ENCODE assay signal across 13 cellular contexts in genomic region chr14:75204106-75204505, GRCh38. TPM values are rescaled to one million over a fixed set of nuclear protein-coding genes. Genes with fewer than 3 reads are reported as not detected.
A peak's percentile ranks its signal among the peaks of the same experiment; 100 is the strongest.
DNase-seq lines count a peak whose midpoint lies in the region; ATAC-seq and TF ChIP-seq lines count a peak whose summit lies in the region.
"Had no signal": no experiment of that assay in that cellular context is flagged by ENCODE, and none has a peak within 500 bp of the region (broad histone marks: within the 10 kb centered on the region; RNA-seq: fewer than 3 reads in every experiment).

No MANE protein-coding gene starts in this region.

- peaks cover 6% of the 10 kb centered on the region for H3K27me3 Mint-ChIP-seq in activated CD4-positive, alpha-beta memory T cell treated with anti-CD3 and anti-CD28 coated beads, Interleukin-2, amount 10 ng/mL, durations not matched to agents 7 days and 5 days
- H3K27me3 Mint-ChIP-seq in activated CD4-positive, alpha-beta memory T cell treated with anti-CD3 and anti-CD28 coated beads for 36 hours, result no peaks in the 10 kb centered on the region
- no peaks in the 10 kb centered on the region for H3K27me3 Mint-ChIP-seq in chondrocyte (ENCODE audit: low read depth)

- H3K36me3 ChIP-seq in lower lobe of right lung (no peaks in the 10 kb centered on the region), transverse colon (no peaks in the 10 kb centered on the region), sigmoid colon (no peaks in the 10 kb centered on the region)

- H3K27ac ChIP-seq in lower lobe of right lung, result peak overlapping the region; percentile 10
- peak overlapping the region; percentile 62 to 85 (median 77) for H3K27ac ChIP-seq in transverse colon
- no peak overlapping the region for H3K27ac ChIP-seq in sigmoid colon

- H3K27me3 ChIP-seq in lower lobe of right lung (ENCODE audit: low read depth) (no peaks in the 10 kb centered on the region), transverse colon (no peaks in the 10 kb centered on the region), sigmoid colon (no peaks in the 10 kb centered on the region)

- ATAC-seq in lower lobe of right lung (peak; percentile 62), GM19463 (IDR thresholded peaks at IDR 0.05; ENCODE audit: unreplicated experiment) (no peak)

- no peak overlapping the region for H3K27ac Mint-ChIP-seq in activated CD4-positive, alpha-beta memory T cell treated with anti-CD3 and anti-CD28 coated beads, Interleukin-2, amount 10 ng/mL, durations not matched to agents 7 days and 5 days
- H3K27ac Mint-ChIP-seq in activated CD4-positive, alpha-beta memory T cell treated with anti-CD3 and anti-CD28 coated beads for 36 hours, result no peak overlapping the region
- H3K27ac Mint-ChIP-seq in chondrocyte (ENCODE audit: unreplicated experiment), result peak overlapping the region; percentile 87
- H3K27ac Mint-ChIP-seq: activated naive CD4-positive, alpha-beta T cell treated with anti-CD3 and anti-CD28 coated beads, Interleukin-2, amount 10 ng/mL, durations not matched to agents 7 days and 5 days had no signal

- 34 to 37% methylated on average over 2 to 3 of the region's 3 CpGs for WGBS in transverse colon (ENCODE audit: low coverage in 1 of 2), 2 donors
- WGBS in sigmoid colon, 2 donors, result 11 to 49% methylated on average over 3 of the region's 3 CpGs

- no peaks in the 10 kb centered on the region for H3K9me3 Mint-ChIP-seq in activated CD4-positive, alpha-beta memory T cell treated with anti-CD3 and anti-CD28 coated beads, Interleukin-2, amount 10 ng/mL, durations not matched to agents 7 days and 5 days
- no peaks in the 10 kb centered on the region for H3K9me3 Mint-ChIP-seq in activated CD4-positive, alpha-beta memory T cell treated with anti-CD3 and anti-CD28 coated beads for 36 hours
- H3K9me3 Mint-ChIP-seq in chondrocyte (ENCODE audit: low read depth), result no peaks in the 10 kb centered on the region
- H3K9me3 Mint-ChIP-seq: activated naive CD4-positive, alpha-beta T cell treated with anti-CD3 and anti-CD28 coated beads, Interleukin-2, amount 10 ng/mL, durations not matched to agents 7 days and 5 days had no signal

- peaks cover 13% of the 10 kb centered on the region for H3K4me1 ChIP-seq in lower lobe of right lung
- peaks cover 0 to 64% (median 21%) of the 10 kb centered on the region in 4 donors for H3K4me1 ChIP-seq in transverse colon
- H3K4me1 ChIP-seq in sigmoid colon, result peaks cover 0 to 2% (median 0%) of the 10 kb centered on the region in 4 donors

- TF ChIP-seq EP300 in transverse colon (IDR thresholded peaks at IDR 0.05; ENCODE audit: low read depth) (peak; percentile 91), sigmoid colon (IDR thresholded peaks at IDR 0.05) (no peak)

- H3K4me3 ChIP-seq in lower lobe of right lung (no peak overlapping the region), transverse colon (peak overlapping the region in 1 of 4 donors; percentile 7), sigmoid colon (no peak overlapping the region)

- peak; percentile 17 for DNase-seq in activated CD4-positive, alpha-beta memory T cell treated with anti-CD3 and anti-CD28 coated beads, Interleukin-2, amount 10 ng/mL, durations not matched to agents 7 days and 5 days
- DNase-seq in activated CD4-positive, alpha-beta memory T cell treated with anti-CD3 and anti-CD28 coated beads for 36 hours, result no peak
- no peak for DNase-seq in chondrocyte (ENCODE audit: low spot score)
- DNase-seq in lower lobe of right lung, result no peak
- peak; percentile 67 for DNase-seq in transverse colon
- no peak for DNase-seq in sigmoid colon
- no peak for DNase-seq in activated effector memory CD4-positive, alpha-beta T cell treated with anti-CD3 and anti-CD28 coated beads, Interleukin-2, amount 50 U/mL, for 16 hours
- DNase-seq: activated naive CD4-positive, alpha-beta T cell treated with anti-CD3 and anti-CD28 coated beads, Interleukin-2, amount 10 ng/mL, durations not matched to agents 7 days and 5 days; foreskin melanocyte; NCI-H2227 treated with DMSO at 0.1 percent for 48 hours; retina; substantia nigra had no signal

- TF ChIP-seq POLR2A in transverse colon (IDR thresholded peaks at IDR 0.05), result peak; percentile 37
- no peak for TF ChIP-seq POLR2A in sigmoid colon (IDR thresholded peaks at IDR 0.05)

- in situ Hi-C loops in transverse colon (cut with MboI; ENCODE audit: low pct_ligation_motif_present in 1 of 4, low pct_unique_long_range_greater_than_20kb in 1 of 4, low sequenced_read_pairs in 3 of 4), result no loop called here

- TF ChIP-seq CTCF in chondrocyte (IDR thresholded peaks at IDR 0.05) (no peak), lower lobe of right lung (IDR thresholded peaks at IDR 0.05) (no peak), transverse colon (IDR thresholded peaks at IDR 0.05) (no peak), sigmoid colon (IDR thresholded peaks at IDR 0.05) (no peak)

- peaks cover 4% of the 10 kb centered on the region for H3K36me3 Mint-ChIP-seq in activated CD4-positive, alpha-beta memory T cell treated with anti-CD3 and anti-CD28 coated beads, Interleukin-2, amount 10 ng/mL, durations not matched to agents 7 days and 5 days (ENCODE audit: low read depth)
- no peaks in the 10 kb centered on the region for H3K36me3 Mint-ChIP-seq in activated CD4-positive, alpha-beta memory T cell treated with anti-CD3 and anti-CD28 coated beads for 36 hours
- no peaks in the 10 kb centered on the region for H3K36me3 Mint-ChIP-seq in chondrocyte (ENCODE audit: low read depth)
- H3K36me3 Mint-ChIP-seq: activated naive CD4-positive, alpha-beta T cell treated with anti-CD3 and anti-CD28 coated beads, Interleukin-2, amount 10 ng/mL, durations not matched to agents 7 days and 5 days had no signal

- CTCF ChIA-PET in activated CD4-positive, alpha-beta memory T cell treated with anti-CD3 and anti-CD28 coated beads, Interleukin-2, amount 10 ng/mL, durations not matched to agents 7 days and 5 days (lab: Charles Lee), result interaction anchor here (1.1 kb wide), 1 partner anchor 45 kb away, joined by 4 read pairs; no protein-coding TSS in a partner anchor
- CTCF ChIA-PET in activated CD4-positive, alpha-beta memory T cell treated with anti-CD3 and anti-CD28 coated beads for 36 hours (lab: Charles Lee), result no interaction called here

- POLR2A ChIA-PET in activated CD4-positive, alpha-beta memory T cell treated with anti-CD3 and anti-CD28 coated beads, Interleukin-2, amount 10 ng/mL, durations not matched to agents 7 days and 5 days (lab: Charles Lee), result interaction anchor here (1.1 to 1.9 kb wide), 2 partner anchors 20 to 28 kb away, joined by 3 to 7 read pairs; partner anchors contain the start of gene TMED10
- POLR2A ChIA-PET in activated CD4-positive, alpha-beta memory T cell treated with anti-CD3 and anti-CD28 coated beads for 36 hours (lab: Charles Lee), result no interaction called here

- intact Hi-C loops in activated CD4-positive, alpha-beta memory T cell treated with anti-CD3 and anti-CD28 coated beads for 36 hours (cut with micrococcal nuclease), result no loop called here
- intact Hi-C loops in lower lobe of right lung (cut with DNase I) (no loop called here), transverse colon (cut with DNase I; ENCODE audit: low total_unique reads) (no loop called here), sigmoid colon (cut with DNase I) (no loop called here)

- peaks cover 28% of the 10 kb centered on the region for H3K4me1 Mint-ChIP-seq in activated CD4-positive, alpha-beta memory T cell treated with anti-CD3 and anti-CD28 coated beads, Interleukin-2, amount 10 ng/mL, durations not matched to agents 7 days and 5 days
- peaks cover 17% of the 10 kb centered on the region for H3K4me1 Mint-ChIP-seq in activated CD4-positive, alpha-beta memory T cell treated with anti-CD3 and anti-CD28 coated beads for 36 hours (ENCODE audit: low read depth)
- peaks cover 30% of the 10 kb centered on the region for H3K4me1 Mint-ChIP-seq in chondrocyte (ENCODE audit: low read depth)

- H3K9me3 ChIP-seq in lower lobe of right lung, result no peaks in the 10 kb centered on the region
- no peaks in the 10 kb centered on the region for H3K9me3 ChIP-seq in transverse colon
- H3K9me3 ChIP-seq in sigmoid colon, result no peaks in the 10 kb centered on the region

- H3K4me3 Mint-ChIP-seq in activated CD4-positive, alpha-beta memory T cell treated with anti-CD3 and anti-CD28 coated beads, Interleukin-2, amount 10 ng/mL, durations not matched to agents 7 days and 5 days, result no peak overlapping the region
- H3K4me3 Mint-ChIP-seq in activated CD4-positive, alpha-beta memory T cell treated with anti-CD3 and anti-CD28 coated beads for 36 hours, result no peak overlapping the region
- no peak overlapping the region for H3K4me3 Mint-ChIP-seq in chondrocyte (ENCODE audit: unreplicated experiment)
- H3K4me3 Mint-ChIP-seq: activated naive CD4-positive, alpha-beta T cell treated with anti-CD3 and anti-CD28 coated beads, Interleukin-2, amount 10 ng/mL, durations not matched to agents 7 days and 5 days had no signal

RNA-seq across cellular contexts. Expression of gene TMED10, which starts 27.7 kb away (rescaled TPM):
- total RNA-seq in activated CD4-positive, alpha-beta memory T cell treated with anti-CD3 and anti-CD28 coated beads, Interleukin-2, amount 10 ng/mL, durations not matched to agents 7 days and 5 days, result 100 to 1,000 TPM; 207 to 224 TPM
- total RNA-seq in activated CD4-positive, alpha-beta memory T cell treated with anti-CD3 and anti-CD28 coated beads for 36 hours, result 100 to 1,000 TPM; 189 to 201 TPM
- total RNA-seq in chondrocyte (345 to 455 TPM (median 361 TPM) in 3 replicates), lower lobe of right lung (286 TPM), transverse colon (100 to 1,000 TPM in 3 of 4 donors, 10 to 100 TPM in 1; 70.3 to 255 (median 244) TPM), sigmoid colon (100 to 1,000 TPM; 107 to 175 (median 165) TPM)
- 100 to 1,000 TPM in 1 of 3 donors, 10 to 100 TPM in 2; 38.4 to 236 (median 51.1) TPM for polyA plus RNA-seq in sigmoid colon

Comparison
In these comparisons a context has a peak if more than half of its experiments do, and no peak if none do; other contexts are left out.
1. DNase-seq: peak in activated CD4-positive, alpha-beta memory T cell treated with anti-CD3 and anti-CD28 coated beads, Interleukin-2, amount 10 ng/mL, durations not matched to agents 7 days and 5 days (single experiment) and transverse colon (single experiment); none in activated CD4-positive, alpha-beta memory T cell treated with anti-CD3 and anti-CD28 coated beads for 36 hours (single experiment), chondrocyte (single experiment), lower lobe of right lung (single experiment), sigmoid colon (single experiment) and activated effector memory CD4-positive, alpha-beta T cell treated with anti-CD3 and anti-CD28 coated beads, Interleukin-2, amount 50 U/mL, for 16 hours (single experiment).
2. H3K27ac ChIP-seq: peak in lower lobe of right lung (single experiment) and transverse colon (4 of 4); none in sigmoid colon (0 of 4).